ENCODE assay signal across 1 cellular context in the genomic region with DNA sequence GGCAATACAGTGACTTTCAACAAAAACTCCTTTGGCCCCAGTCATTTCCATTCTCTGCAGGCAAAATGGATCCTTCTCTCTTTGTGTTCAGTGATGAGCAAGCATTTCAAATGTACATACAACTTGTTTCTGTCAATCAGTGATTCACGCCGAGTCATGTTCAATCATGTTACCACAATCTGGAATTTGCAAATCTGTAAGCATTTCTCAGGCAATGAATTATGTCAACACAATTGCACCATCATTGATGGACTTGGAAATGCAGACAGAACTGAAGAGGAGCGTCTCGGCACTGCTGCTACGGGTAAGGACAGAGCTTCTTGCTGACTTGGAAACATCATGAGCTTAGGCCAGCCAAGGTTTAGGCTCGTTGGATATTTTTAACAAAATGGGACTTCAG.
TF ChIP-seq lines count a peak whose summit lies in the region.

No MANE protein-coding gene starts in this region.

TF ChIP-seq in HCT116, 20 proteins besides CTCF, POLR2A, EP300 and RAD21 (continued from another document):
- TF ChIP-seq, protein P1, sequence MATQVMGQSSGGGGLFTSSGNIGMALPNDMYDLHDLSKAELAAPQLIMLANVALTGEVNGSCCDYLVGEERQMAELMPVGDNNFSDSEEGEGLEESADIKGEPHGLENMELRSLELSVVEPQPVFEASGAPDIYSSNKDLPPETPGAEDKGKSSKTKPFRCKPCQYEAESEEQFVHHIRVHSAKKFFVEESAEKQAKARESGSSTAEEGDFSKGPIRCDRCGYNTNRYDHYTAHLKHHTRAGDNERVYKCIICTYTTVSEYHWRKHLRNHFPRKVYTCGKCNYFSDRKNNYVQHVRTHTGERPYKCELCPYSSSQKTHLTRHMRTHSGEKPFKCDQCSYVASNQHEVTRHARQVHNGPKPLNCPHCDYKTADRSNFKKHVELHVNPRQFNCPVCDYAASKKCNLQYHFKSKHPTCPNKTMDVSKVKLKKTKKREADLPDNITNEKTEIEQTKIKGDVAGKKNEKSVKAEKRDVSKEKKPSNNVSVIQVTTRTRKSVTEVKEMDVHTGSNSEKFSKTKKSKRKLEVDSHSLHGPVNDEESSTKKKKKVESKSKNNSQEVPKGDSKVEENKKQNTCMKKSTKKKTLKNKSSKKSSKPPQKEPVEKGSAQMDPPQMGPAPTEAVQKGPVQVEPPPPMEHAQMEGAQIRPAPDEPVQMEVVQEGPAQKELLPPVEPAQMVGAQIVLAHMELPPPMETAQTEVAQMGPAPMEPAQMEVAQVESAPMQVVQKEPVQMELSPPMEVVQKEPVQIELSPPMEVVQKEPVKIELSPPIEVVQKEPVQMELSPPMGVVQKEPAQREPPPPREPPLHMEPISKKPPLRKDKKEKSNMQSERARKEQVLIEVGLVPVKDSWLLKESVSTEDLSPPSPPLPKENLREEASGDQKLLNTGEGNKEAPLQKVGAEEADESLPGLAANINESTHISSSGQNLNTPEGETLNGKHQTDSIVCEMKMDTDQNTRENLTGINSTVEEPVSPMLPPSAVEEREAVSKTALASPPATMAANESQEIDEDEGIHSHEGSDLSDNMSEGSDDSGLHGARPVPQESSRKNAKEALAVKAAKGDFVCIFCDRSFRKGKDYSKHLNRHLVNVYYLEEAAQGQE (IDR thresholded peaks at IDR 0.05; ENCODE audit: low read depth) = no peak
- TF ChIP-seq SIN3A (IDR thresholded peaks at IDR 0.05; ENCODE audit: low read depth) (no peak), POLR2AphosphoS5 (IDR thresholded peaks at IDR 0.05; ENCODE audit: low read depth, low read length) (no peak), ZFX (IDR thresholded peaks at IDR 0.05) (no peak), FOSL1 (IDR thresholded peaks at IDR 0.05; ENCODE audit: low read depth) (peak; percentile 75), EZH2phosphoT487 (IDR thresholded peaks at IDR 0.05; ENCODE audit: borderline replicate concordance) (no peak), YY1 (IDR thresholded peaks at IDR 0.05; ENCODE audit: extremely low read depth, insufficient replicate concordance, low read depth, low read length) (no peak), SP1 (IDR thresholded peaks at IDR 0.05; ENCODE audit: low read depth) (no peak; the same call in 1 of the 2 replicates), EZH2 (IDR thresholded peaks at IDR 0.05) (no peak)
- TF ChIP-seq, protein P2, sequence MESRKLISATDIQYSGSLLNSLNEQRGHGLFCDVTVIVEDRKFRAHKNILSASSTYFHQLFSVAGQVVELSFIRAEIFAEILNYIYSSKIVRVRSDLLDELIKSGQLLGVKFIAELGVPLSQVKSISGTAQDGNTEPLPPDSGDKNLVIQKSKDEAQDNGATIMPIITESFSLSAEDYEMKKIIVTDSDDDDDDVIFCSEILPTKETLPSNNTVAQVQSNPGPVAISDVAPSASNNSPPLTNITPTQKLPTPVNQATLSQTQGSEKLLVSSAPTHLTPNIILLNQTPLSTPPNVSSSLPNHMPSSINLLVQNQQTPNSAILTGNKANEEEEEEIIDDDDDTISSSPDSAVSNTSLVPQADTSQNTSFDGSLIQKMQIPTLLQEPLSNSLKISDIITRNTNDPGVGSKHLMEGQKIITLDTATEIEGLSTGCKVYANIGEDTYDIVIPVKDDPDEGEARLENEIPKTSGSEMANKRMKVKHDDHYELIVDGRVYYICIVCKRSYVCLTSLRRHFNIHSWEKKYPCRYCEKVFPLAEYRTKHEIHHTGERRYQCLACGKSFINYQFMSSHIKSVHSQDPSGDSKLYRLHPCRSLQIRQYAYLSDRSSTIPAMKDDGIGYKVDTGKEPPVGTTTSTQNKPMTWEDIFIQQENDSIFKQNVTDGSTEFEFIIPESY (IDR thresholded peaks at IDR 0.05; ENCODE audit: extremely low read depth, insufficient replicate concordance, low read length) = no peak
- TF ChIP-seq, protein P3, sequence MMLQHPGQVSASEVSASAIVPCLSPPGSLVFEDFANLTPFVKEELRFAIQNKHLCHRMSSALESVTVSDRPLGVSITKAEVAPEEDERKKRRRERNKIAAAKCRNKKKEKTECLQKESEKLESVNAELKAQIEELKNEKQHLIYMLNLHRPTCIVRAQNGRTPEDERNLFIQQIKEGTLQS (IDR thresholded peaks at IDR 0.05) = no peak
